In the genomic region with DNA sequence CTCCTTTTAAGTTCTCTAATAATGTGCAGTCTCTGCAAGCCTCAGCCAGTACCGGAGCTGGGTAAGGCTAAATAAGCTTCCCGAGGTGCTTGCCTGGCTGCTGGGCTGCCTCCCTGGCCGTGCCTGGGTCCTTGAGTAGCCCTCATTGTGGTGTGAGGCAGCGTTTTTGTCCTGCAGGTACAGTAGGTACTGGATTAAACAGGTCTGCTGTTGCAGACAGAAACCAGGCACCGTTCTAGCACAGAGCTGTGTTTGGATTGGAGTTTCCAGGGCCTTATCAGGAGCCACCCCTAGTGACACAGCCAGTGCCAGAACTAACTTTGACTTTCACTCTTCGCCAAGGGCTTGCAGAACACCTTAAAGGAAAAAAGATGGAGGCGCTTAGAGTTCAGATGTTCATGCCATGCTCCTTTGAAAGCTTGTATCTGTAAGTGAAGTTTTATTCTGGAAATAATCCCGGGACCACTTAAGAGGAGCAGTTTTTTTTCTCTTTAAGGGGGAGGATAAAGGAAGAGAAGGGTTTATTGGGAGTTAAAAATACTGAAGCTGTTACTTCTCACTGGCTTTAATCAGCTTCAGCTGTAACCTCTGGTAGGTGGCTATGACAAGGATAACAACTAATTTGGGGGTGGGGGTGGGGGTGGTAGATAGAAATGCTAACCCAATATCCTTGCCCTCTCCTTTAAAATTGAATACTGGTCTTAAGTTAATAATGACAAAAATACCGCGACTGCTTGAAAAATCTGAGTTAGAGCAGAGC, we compare ENCODE assay signal across 11 cellular contexts.
DNase-seq lines count a peak whose midpoint lies in the region; ATAC-seq lines count a peak whose summit lies in the region.
"Had no signal": no experiment of that assay in that cellular context is flagged by ENCODE, and none has a peak within 500 bp of the region (broad histone marks: within the 10 kb centered on the region; RNA-seq: fewer than 3 reads in every experiment).

No MANE protein-coding gene starts in this region.

- H3K36me3 Mint-ChIP-seq in activated CD4-positive, alpha-beta T cell treated with anti-CD3 and anti-CD28 coated beads, Interleukin-2, amount 10 ng/mL, durations not matched to agents 24 days and 14 days (ENCODE audit: low read depth), result no peaks in the 10 kb centered on the region

- H3K4me3 ChIP-seq in effector memory CD4-positive, alpha-beta T cell (ENCODE audit: insufficient read depth, low read depth, low read length, poor library complexity, severe bottlenecking), result no peak overlapping the region
- H3K4me3 ChIP-seq: BLaER1 had no signal

- no peaks in the 10 kb centered on the region for H3K4me1 ChIP-seq in effector memory CD4-positive, alpha-beta T cell (ENCODE audit: control insufficient read depth, insufficient read depth, low read length, poor library complexity, severe bottlenecking)
- H3K4me1 ChIP-seq: BLaER1 had no signal

- no peaks in the 10 kb centered on the region for H3K9me3 Mint-ChIP-seq in activated CD4-positive, alpha-beta T cell treated with anti-CD3 and anti-CD28 coated beads, Interleukin-2, amount 10 ng/mL, durations not matched to agents 24 days and 14 days
- H3K9me3 Mint-ChIP-seq: neural crest cell had no signal

- no peaks in the 10 kb centered on the region for H3K36me3 ChIP-seq in effector memory CD4-positive, alpha-beta T cell (ENCODE audit: control insufficient read depth, insufficient read depth, low read length)
- H3K36me3 ChIP-seq: BLaER1 had no signal

- H3K27me3 Mint-ChIP-seq in activated CD4-positive, alpha-beta T cell treated with anti-CD3 and anti-CD28 coated beads, Interleukin-2, amount 10 ng/mL, durations not matched to agents 24 days and 14 days, result no peaks in the 10 kb centered on the region

- H3K4me1 Mint-ChIP-seq in activated CD4-positive, alpha-beta T cell treated with anti-CD3 and anti-CD28 coated beads, Interleukin-2, amount 10 ng/mL, durations not matched to agents 24 days and 14 days, result no peaks in the 10 kb centered on the region

- in situ Hi-C loops in ACHN (cut with HindIII; ENCODE audit: low pct_ligation_motif_present, low pct_unique_long_range_greater_than_20kb, low sequenced_read_pairs), result no loop called here

- no peak overlapping the region for H3K4me3 Mint-ChIP-seq in activated CD4-positive, alpha-beta T cell treated with anti-CD3 and anti-CD28 coated beads, Interleukin-2, amount 10 ng/mL, durations not matched to agents 24 days and 14 days
- H3K4me3 Mint-ChIP-seq: neural crest cell had no signal

- ATAC-seq in Right ventricle myocardium superior (ENCODE audit: poor library complexity), result peak; percentile 96

- no peaks in the 10 kb centered on the region for H3K27me3 ChIP-seq in effector memory CD4-positive, alpha-beta T cell (replicated peaks; ENCODE audit: control insufficient read depth, insufficient read depth, low read length, poor library complexity, severe bottlenecking)
- H3K27me3 ChIP-seq: BLaER1 had no signal

- intact Hi-C loops in Right ventricle myocardium superior (cut with DNase I), result no loop called here
- intact Hi-C loops in activated CD4-positive, alpha-beta T cell treated with anti-CD3 and anti-CD28 coated beads, Interleukin-2, amount 10 ng/mL, durations not matched to agents 24 days and 14 days (cut with micrococcal nuclease), result no loop called here

- DNase-seq in ACHN (peak; percentile 63), SK-N-DZ (ENCODE audit: low spot score) (peak; percentile 25), Right ventricle myocardium superior (peak; percentile 56), nucleus accumbens (lab: John Stamatoyannopoulos, UW) (peak in 29 of 56 donors; percentile 1 to 74 (median 26)), T-helper 2 cell (no peak), inferior parietal cortex (ENCODE audit: extremely low spot score) (no peak)
- no peak for DNase-seq in effector memory CD4-positive, alpha-beta T cell
- no peak for DNase-seq in activated CD4-positive, alpha-beta T cell treated with anti-CD3 and anti-CD28 coated beads, Interleukin-2, amount 10 ng/mL, durations not matched to agents 24 days and 14 days
- DNase-seq: activated T-cell treated with anti-CD3 and anti-CD28 coated beads for 4 hours had no signal

- no peak overlapping the region for H3K27ac Mint-ChIP-seq in activated CD4-positive, alpha-beta T cell treated with anti-CD3 and anti-CD28 coated beads, Interleukin-2, amount 10 ng/mL, durations not matched to agents 24 days and 14 days

- H3K27ac ChIP-seq in effector memory CD4-positive, alpha-beta T cell (ENCODE audit: insufficient read depth, low read length, poor library complexity, severe bottlenecking), result no peak overlapping the region
- H3K27ac ChIP-seq: BLaER1 had no signal

- no peaks in the 10 kb centered on the region for H3K9me3 ChIP-seq in effector memory CD4-positive, alpha-beta T cell (ENCODE audit: control insufficient read depth, low read length)
- H3K9me3 ChIP-seq: BLaER1 had no signal

Comparison
In these comparisons a context has a peak if more than half of its experiments do, and no peak if none do; other contexts are left out.
1. DNase-seq: peak in ACHN (single experiment), SK-N-DZ (single experiment), Right ventricle myocardium superior (single experiment) and nucleus accumbens (29 of 56); none in effector memory CD4-positive, alpha-beta T cell (0 of 3), T-helper 2 cell (0 of 5), inferior parietal cortex (single experiment) and activated CD4-positive, alpha-beta T cell treated with anti-CD3 and anti-CD28 coated beads, Interleukin-2, amount 10 ng/mL, durations not matched to agents 24 days and 14 days (single experiment).